In genomic region chr18:24138281-24138883, GRCh38 we compare ENCODE assay signal across 9 cellular contexts. TPM values are rescaled to one million over a fixed set of nuclear protein-coding genes. Genes with fewer than 3 reads are reported as not detected.
DNase-seq lines count a peak whose midpoint lies in the region; ATAC-seq and TF ChIP-seq lines count a peak whose summit lies in the region.
"Had no signal": no experiment of that assay in that cellular context is flagged by ENCODE, and none has a peak within 500 bp of the region (broad histone marks: within the 10 kb centered on the region; RNA-seq: fewer than 3 reads in every experiment).

No MANE protein-coding gene starts in this region.

- TF ChIP-seq CTCF in glutamatergic neuron (IDR thresholded peaks at IDR 0.05; ENCODE audit: partially characterized antibody, unreplicated experiment): no peak
- TF ChIP-seq CTCF in spleen (IDR thresholded peaks at IDR 0.05 in 8 of 11, conservative IDR thresholded peaks at IDR 0.05 in 3 of 11): no peak

- no peaks in the 10 kb centered on the region for H3K9me3 Mint-ChIP-seq in T-cell
- H3K9me3 Mint-ChIP-seq in glutamatergic neuron (ENCODE audit: unreplicated experiment): peaks cover 8% of the 10 kb centered on the region

- peaks cover 0 to 20% (median 12%) of the 10 kb centered on the region in 6 donors for H3K4me1 ChIP-seq in spleen

- H3K4me1 Mint-ChIP-seq in T-cell: peaks cover 15 to 32% (median 29%) of the 10 kb centered on the region in 3 donors
- no peaks in the 10 kb centered on the region for H3K4me1 Mint-ChIP-seq in glutamatergic neuron (ENCODE audit: low read depth, unreplicated experiment)

- H3K27me3 Mint-ChIP-seq in T-cell: peaks cover 4 to 12% of the 10 kb centered on the region in 2 donors
- peaks cover 6% of the 10 kb centered on the region for H3K27me3 Mint-ChIP-seq in glutamatergic neuron (ENCODE audit: unreplicated experiment)

- intact Hi-C loops in spleen (cut with DNase I; ENCODE audit: low total_unique reads): no loop called here

- CTCF ChIA-PET in T-cell (lab: Charles Lee): interaction anchor here in 1 of 2 donors (0.5 to 1.4 kb wide), 4 partner anchors 16 to 535 kb away, joined by 3 to 6 read pairs (median 4); no protein-coding TSS in a partner anchor

- H3K4me3 ChIP-seq in spleen: peak overlapping the region; percentile 43 to 74 (median 50)
- H3K4me3 ChIP-seq: BLaER1 treated with 17β-estradiol and CSF1 and Interleukin-3, amounts not matched to agents 10 nM and 100 nM had no signal

- H3K27me3 ChIP-seq in spleen (replicated peaks in 1 of 7): peaks cover 0 to 17% (median 7%) of the 10 kb centered on the region in 7 donors
- H3K27me3 ChIP-seq: BLaER1 treated with 17β-estradiol and CSF1 and Interleukin-3, amounts not matched to agents 10 nM and 100 nM had no signal

- H3K36me3 Mint-ChIP-seq in T-cell (peaks cover 6% of the 10 kb centered on the region), glutamatergic neuron (ENCODE audit: unreplicated experiment) (no peaks in the 10 kb centered on the region)

- H3K4me3 Mint-ChIP-seq in T-cell: peak overlapping the region; percentile 84 to 93 (median 86)
- H3K4me3 Mint-ChIP-seq in glutamatergic neuron (ENCODE audit: unreplicated experiment): peak overlapping the region; percentile 81

- no peaks in the 10 kb centered on the region for H3K9me3 ChIP-seq in spleen

- peak; percentile 2 to 11 (median 8) for ATAC-seq in T-cell (replicated peaks in 1 of 4)
- ATAC-seq in GM19467 (IDR thresholded peaks at IDR 0.05; ENCODE audit: unreplicated experiment): no peak
- ATAC-seq in GM21825 (IDR thresholded peaks at IDR 0.05; ENCODE audit: unreplicated experiment): no peak

- WGBS in spleen, 5 donors: 49 to 52% (median 49%) methylated on average over 16 to 18 of the region's 18 CpGs

- H3K36me3 ChIP-seq in spleen: peaks cover 0 to 10% (median 0%) of the 10 kb centered on the region in 6 donors

- H3K27ac Mint-ChIP-seq in T-cell: peak overlapping the region; percentile 45 to 83
- H3K27ac Mint-ChIP-seq in glutamatergic neuron (ENCODE audit: unreplicated experiment): peak overlapping the region; percentile 86

- TF ChIP-seq POLR2A in spleen (IDR thresholded peaks at IDR 0.05): no peak

- peak overlapping the region in 5 of 8 donors; percentile 8 to 49 (median 32) for H3K27ac ChIP-seq in spleen
- H3K27ac ChIP-seq: BLaER1 treated with 17β-estradiol and CSF1 and Interleukin-3, amounts not matched to agents 10 nM and 100 nM had no signal

- POLR2A ChIA-PET in T-cell (lab: Charles Lee): interaction anchor here (0.5 to 1.1 kb wide), 9 partner anchors 9 to 623 kb away, joined by 3 to 11 read pairs (median 4); no protein-coding TSS in a partner anchor

- DNase-seq in NOMO-1 treated with DMSO at 0.1 percent for 48 hours (lab: John Stamatoyannopoulos, UW; ENCODE audit: unreplicated experiment) (peak; percentile 59), NOMO-1 treated with dmso at 0.1 percent for 144 hours (lab: John Stamatoyannopoulos, UW; ENCODE audit: unreplicated experiment) (no peak), T-cell (no peak), glutamatergic neuron (no peak), spleen (no peak), NCI-H2196 (lab: John Stamatoyannopoulos, UW; ENCODE audit: unreplicated experiment) (no peak)

RNA-seq across cellular contexts. Expression of gene CABYR, which starts 0.5 kb away (rescaled TPM):
- total RNA-seq in T-cell (1 to 10 TPM in 3 of 5 donors, under 1 TPM in 2; 0.25 to 2.4 (median 1.1) TPM), glutamatergic neuron (ENCODE audit: unreplicated experiment) (14.0 TPM), spleen (1 to 10 TPM in 5 of 7 donors, under 1 TPM in 1, not detected in 1; 0.56 to 2.3 (median 1.3) TPM)
- polyA plus RNA-seq in spleen: 1 to 10 TPM; 1.4 to 2.2 (median 1.4) TPM

Comparison
In these comparisons a context has a peak if more than half of its experiments do, and no peak if none do; other contexts are left out.
1. ATAC-seq: peak in T-cell (4 of 4); none in GM19467 (single experiment) and GM21825 (single experiment).